15 cellular contexts compared by ENCODE assay signal in the genomic region with DNA sequence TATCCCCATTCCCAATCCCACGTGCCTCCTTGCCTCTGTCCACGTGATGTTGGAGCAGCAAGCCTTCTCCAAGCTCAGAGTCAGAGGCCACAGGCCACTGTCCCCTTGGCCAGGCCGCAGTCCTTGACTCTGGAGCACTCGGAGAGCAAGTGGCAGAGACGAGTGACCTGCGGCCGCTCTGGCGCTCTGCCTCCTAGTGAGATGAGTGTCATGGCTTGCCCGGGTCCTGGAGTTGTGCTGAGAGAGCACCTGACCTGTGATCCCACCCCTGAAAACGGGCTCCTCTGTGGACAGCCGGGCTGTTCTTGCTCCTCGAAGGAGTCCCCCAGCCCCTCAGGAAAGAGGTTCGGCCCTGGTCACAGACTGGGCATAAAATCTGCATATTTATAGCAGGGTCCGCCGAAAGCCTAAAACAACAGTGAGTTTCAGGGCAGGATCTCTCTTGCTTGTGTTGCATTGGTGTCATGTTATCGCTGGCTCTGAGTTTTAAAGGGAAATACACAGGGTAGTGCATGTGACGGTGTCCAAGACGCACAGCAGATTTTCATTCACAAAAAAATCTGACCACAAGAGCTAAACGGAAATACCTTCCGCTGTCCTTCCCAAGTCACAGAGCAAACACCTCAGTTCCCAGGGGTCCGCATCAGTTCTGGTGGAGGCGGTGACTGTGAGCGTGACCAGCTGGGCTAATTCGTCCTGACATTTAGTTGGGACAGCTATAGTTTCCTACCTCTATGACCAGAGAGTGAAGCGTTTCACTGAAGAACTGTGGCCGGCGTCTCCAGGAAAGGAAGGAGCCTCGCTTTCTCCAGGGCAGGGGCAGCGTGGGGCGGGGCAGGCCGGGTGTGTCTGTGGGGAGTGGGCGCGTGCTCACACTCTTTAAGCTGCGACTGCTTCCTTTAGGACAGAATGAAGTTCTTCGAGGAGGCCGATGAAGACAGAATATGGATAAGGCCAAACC. TPM values are rescaled to one million over a fixed set of nuclear protein-coding genes. Genes with fewer than 3 reads are reported as not detected.
DNase-seq lines count a peak whose midpoint lies in the region; ATAC-seq, FAIRE-seq and TF ChIP-seq lines count a peak whose summit lies in the region.
"Had no signal": no experiment of that assay in that cellular context is flagged by ENCODE, and none has a peak within 500 bp of the region (broad histone marks: within the 10 kb centered on the region; RNA-seq: fewer than 3 reads in every experiment).

No MANE protein-coding gene starts in this region.

- H3K27me3 ChIP-seq in liver (ENCODE audit: control insufficient read depth in 4 of 4, insufficient read depth in 4 of 4, low read length in 3 of 4) = no peaks in the 10 kb centered on the region
- no peaks in the 10 kb centered on the region for H3K27me3 ChIP-seq in HepG2 (ENCODE audit: control insufficient read depth in 1 of 2, insufficient read depth in 2 of 2, low read length in 2 of 2)
- no peaks in the 10 kb centered on the region for H3K27me3 ChIP-seq in naive thymus-derived CD4-positive, alpha-beta T cell (ENCODE audit: control insufficient read depth in 2 of 2, insufficient read depth in 2 of 2, low read length in 2 of 2)
- H3K27me3 ChIP-seq in upper lobe of left lung = no peaks in the 10 kb centered on the region

- H3K9ac ChIP-seq in liver (ENCODE audit: low read depth in 1 of 2, low read length in 2 of 2) (peak overlapping the region; percentile 13 to 43), HepG2 (ENCODE audit: insufficient read depth, low read depth, low read length) (no peak overlapping the region)

- H3K9me3 Mint-ChIP-seq in activated naive CD8-positive, alpha-beta T cell treated with anti-CD3 and anti-CD28 coated beads for 36 hours = no peaks in the 10 kb centered on the region
- no peaks in the 10 kb centered on the region for H3K9me3 Mint-ChIP-seq in naive thymus-derived CD4-positive, alpha-beta T cell
- H3K9me3 Mint-ChIP-seq: stimulated activated memory B cell treated with anti-CD40 and anti-IgM and Interleukin-4, amounts not matched to agents 10 μg/mL and 1 μg/mL and 100 μg/mL, for 72 hours had no signal

- TF ChIP-seq CTCF in liver (IDR thresholded peaks at IDR 0.05; ENCODE audit: low read depth, low read length, missing input control) (no peak), HepG2 (CRISPR knock-in tag; IDR thresholded peaks at IDR 0.05) (no peak), upper lobe of left lung (IDR thresholded peaks at IDR 0.05) (no peak)

- H3K27ac Mint-ChIP-seq in activated naive CD8-positive, alpha-beta T cell treated with anti-CD3 and anti-CD28 coated beads for 36 hours = peak overlapping the region; percentile 17
- peak overlapping the region in 8 of 9 donors; percentile 29 to 98 (median 72) for H3K27ac Mint-ChIP-seq in naive thymus-derived CD4-positive, alpha-beta T cell

- H3K36me3 Mint-ChIP-seq in activated naive CD8-positive, alpha-beta T cell treated with anti-CD3 and anti-CD28 coated beads for 36 hours = no peaks in the 10 kb centered on the region
- H3K36me3 Mint-ChIP-seq in naive thymus-derived CD4-positive, alpha-beta T cell = peaks cover 0 to 12% (median 0%) of the 10 kb centered on the region in 5 donors

- no peaks in the 10 kb centered on the region for H3K27me3 Mint-ChIP-seq in activated naive CD8-positive, alpha-beta T cell treated with anti-CD3 and anti-CD28 coated beads for 36 hours
- H3K27me3 Mint-ChIP-seq in naive thymus-derived CD4-positive, alpha-beta T cell = no peaks in the 10 kb centered on the region
- H3K27me3 Mint-ChIP-seq: stimulated activated memory B cell treated with anti-CD40 and anti-IgM and Interleukin-4, amounts not matched to agents 10 μg/mL and 1 μg/mL and 100 μg/mL, for 72 hours had no signal

- H3K36me3 ChIP-seq in liver (ENCODE audit: control insufficient read depth in 4 of 4, insufficient read depth in 3 of 4, low read depth in 1 of 4, low read length in 3 of 4) = no peaks in the 10 kb centered on the region
- peaks cover 0 to under 1% of the 10 kb centered on the region in 2 experiments; a peak in 1 of 5 replicates for H3K36me3 ChIP-seq in HepG2 (replicated peaks in 1 of 2; ENCODE audit: control insufficient read depth in 1 of 2, insufficient read depth in 2 of 2, low read length in 2 of 2)
- peaks cover 0 to 8% (median 0%) of the 10 kb centered on the region in 3 experiments for H3K36me3 ChIP-seq in naive thymus-derived CD4-positive, alpha-beta T cell (ENCODE audit: control insufficient read depth in 2 of 3, insufficient read depth in 3 of 3, low read length in 3 of 3)
- peaks cover 0 to 3% (median 0%) of the 10 kb centered on the region in 4 donors for H3K36me3 ChIP-seq in upper lobe of left lung

- H3K4me3 ChIP-seq in liver (ENCODE audit: low read depth in 1 of 3, low read length in 3 of 3) (no peak overlapping the region), HepG2 (replicated peaks in 1 of 3; ENCODE audit: insufficient read depth in 1 of 3, low read depth in 2 of 3, low read length in 3 of 3) (no peak overlapping the region), upper lobe of left lung (no peak overlapping the region)
- no peak overlapping the region for H3K4me3 ChIP-seq in naive thymus-derived CD4-positive, alpha-beta T cell (ENCODE audit: low read length)

- intact Hi-C loops in HepG2 (cut with micrococcal nuclease; ENCODE audit: unreplicated experiment) = loop anchor here (10.0 kb wide), 1 partner anchor 126 kb away; no protein-coding TSS in a partner anchor
- intact Hi-C loops in naive thymus-derived CD4-positive, alpha-beta T cell (cut with micrococcal nuclease) = no loop called here

- 53% methylated on average over 36 of the region's 36 CpGs for WGBS in liver
- WGBS in HepG2 (ENCODE audit: low lambda C conversion rate) = 97% methylated on average over 32 of the region's 36 CpGs
- 78 to 79% methylated on average over 27 to 36 of the region's 36 CpGs for WGBS in upper lobe of left lung, 2 donors

- CTCF ChIA-PET in HepG2 (lab: Yijun Ruan, JAX; ENCODE audit: low intra/inter-chr PET ratio, low total read pairs) = no interaction called here
- CTCF ChIA-PET in naive thymus-derived CD4-positive, alpha-beta T cell (lab: Charles Lee) = interaction anchor here (1.1 kb wide), 1 partner anchor 14 kb away, joined by 3 read pairs; no protein-coding TSS in a partner anchor

- H4K20me1 ChIP-seq in HepG2 (ENCODE audit: insufficient read depth, low read length) = no peaks in the 10 kb centered on the region

- TF ChIP-seq RAD21 in liver (IDR thresholded peaks at IDR 0.05) = peak in 1 of 2 donors; percentile 38
- no peak for TF ChIP-seq RAD21 in HepG2 (CRISPR knock-in tag; IDR thresholded peaks at IDR 0.05)

- DNase-seq in HepG2 (ENCODE audit: low spot score) = no peak
- no peak for DNase-seq in activated naive CD8-positive, alpha-beta T cell treated with anti-CD3 and anti-CD28 coated beads for 36 hours
- no peak for DNase-seq in naive thymus-derived CD4-positive, alpha-beta T cell
- peak; percentile 62 to 68 for DNase-seq in upper lobe of left lung
- DNase-seq in activated T-cell treated with anti-CD3 and anti-CD28 coated beads, Interleukin-2, amount 50 U/mL, for 48 hours = no peak
- DNase-seq in SK-N-DZ (ENCODE audit: low spot score) = no peak
- no peak for DNase-seq in NCI-H345 (lab: John Stamatoyannopoulos, UW)
- DNase-seq: amygdala; NCI-H187; stimulated activated CD4-positive, alpha-beta T cell treated with anti-CD3 and anti-CD28 coated beads, Interleukin-4, amount 100 ng/mL, for 24 hours had no signal

- POLR2A ChIA-PET in HepG2 (lab: Yijun Ruan, JAX) = no interaction called here
- POLR2A ChIA-PET in naive thymus-derived CD4-positive, alpha-beta T cell (lab: Charles Lee) = interaction anchor here (0.9 to 2.3 kb wide), 5 partner anchors 10 to 18 kb away, joined by 3 to 6 read pairs (median 4); partner anchors contain the start of gene FASN

- peaks cover 30 to 82% (median 63%) of the 10 kb centered on the region in 4 donors for H3K4me1 ChIP-seq in liver (ENCODE audit: control insufficient read depth in 4 of 4, insufficient read depth in 4 of 4, low read length in 3 of 4)
- H3K4me1 ChIP-seq in HepG2 (ENCODE audit: insufficient read depth, low read length) = peaks cover 72% of the 10 kb centered on the region
- peaks cover 17 to 25% of the 10 kb centered on the region in 2 donors for H3K4me1 ChIP-seq in naive thymus-derived CD4-positive, alpha-beta T cell (ENCODE audit: control insufficient read depth in 2 of 2, insufficient read depth in 2 of 2, low read length in 2 of 2)
- H3K4me1 ChIP-seq in upper lobe of left lung = peaks cover 37 to 70% (median 46%) of the 10 kb centered on the region in 4 donors

- no peaks in the 10 kb centered on the region for H3K9me3 ChIP-seq in liver (ENCODE audit: control insufficient read depth in 4 of 4, low read length in 3 of 4)
- no peaks in the 10 kb centered on the region for H3K9me3 ChIP-seq in HepG2 (ENCODE audit: low read length)
- no peaks in the 10 kb centered on the region for H3K9me3 ChIP-seq in naive thymus-derived CD4-positive, alpha-beta T cell (ENCODE audit: control insufficient read depth in 2 of 3, low read length in 3 of 3)
- H3K9me3 ChIP-seq in upper lobe of left lung = no peaks in the 10 kb centered on the region

- no peak overlapping the region for H2AFZ ChIP-seq in HepG2 (ENCODE audit: low read length)

- peak overlapping the region; percentile 96 to 98 for H3K27ac ChIP-seq in liver (ENCODE audit: low read depth in 1 of 2, low read length in 2 of 2)
- H3K27ac ChIP-seq in HepG2 (ENCODE audit: extremely low read length, insufficient read depth, low read length) = no peak overlapping the region
- peak overlapping the region; percentile 89 for H3K27ac ChIP-seq in naive thymus-derived CD4-positive, alpha-beta T cell (ENCODE audit: low read depth, low read length)
- peak overlapping the region; percentile 85 to 92 (median 88) for H3K27ac ChIP-seq in upper lobe of left lung

- in situ Hi-C loops in HepG2 (cut with HindIII; ENCODE audit: extremely low pct_ligation_motif_present, low pct_unique_long_range_greater_than_20kb) = no loop called here

- no TSS peak for BruUV-seq in HepG2 (replicated peaks; lab: Mats Ljungman, UMichigan)

- H3K4me3 Mint-ChIP-seq in activated naive CD8-positive, alpha-beta T cell treated with anti-CD3 and anti-CD28 coated beads for 36 hours = no peak overlapping the region
- H3K4me3 Mint-ChIP-seq in naive thymus-derived CD4-positive, alpha-beta T cell = peak overlapping the region in 7 of 10 donors; percentile 9 to 91 (median 46)
- H3K4me3 Mint-ChIP-seq: stimulated activated memory B cell treated with anti-CD40 and anti-IgM and Interleukin-4, amounts not matched to agents 10 μg/mL and 1 μg/mL and 100 μg/mL, for 72 hours had no signal

- ATAC-seq in HepG2 (no peak), upper lobe of left lung (ENCODE audit: low FRiP score in 2 of 2) (no peak)
- no peak for ATAC-seq in naive thymus-derived CD4-positive, alpha-beta T cell
- ATAC-seq: stimulated activated memory B cell treated with anti-CD40 and anti-IgM and Interleukin-4, amounts not matched to agents 10 μg/mL and 1 μg/mL and 100 μg/mL, for 72 hours had no signal

- H3K79me2 ChIP-seq in HepG2 (ENCODE audit: insufficient read depth, low read length) = peaks cover 11% of the 10 kb centered on the region

- peaks cover 28% of the 10 kb centered on the region for H3K4me1 Mint-ChIP-seq in activated naive CD8-positive, alpha-beta T cell treated with anti-CD3 and anti-CD28 coated beads for 36 hours
- peaks cover 15 to 42% (median 32%) of the 10 kb centered on the region in 7 donors for H3K4me1 Mint-ChIP-seq in naive thymus-derived CD4-positive, alpha-beta T cell

- no peak for TF ChIP-seq POLR2A in HepG2 (IDR thresholded peaks at IDR 0.05; ENCODE audit: insufficient read depth in 1 of 2, low read depth in 2 of 2, low read length in 2 of 2)
- peak in 1 of 4 donors; percentile 16 for TF ChIP-seq POLR2A in upper lobe of left lung (IDR thresholded peaks at IDR 0.05)

- no peak overlapping the region for H3K4me2 ChIP-seq in HepG2 (ENCODE audit: low read depth, low read length)

- TF ChIP-seq EP300 in HepG2 (IDR thresholded peaks at IDR 0.05; ENCODE audit: low read depth in 2 of 2, low read length in 2 of 2) (no peak), HepG2 (CRISPR knock-in tag; IDR thresholded peaks at IDR 0.05; ENCODE audit: borderline replicate concordance) (no peak), upper lobe of left lung (IDR thresholded peaks at IDR 0.05) (peak in 1 of 4 donors; percentile 21)

- FAIRE-seq in HepG2 (lab: Jason Lieb, UNC) = no peak
- FAIRE-seq: G401.6, GM19239, TTC549 had no signal

RNA-seq across cellular contexts. Expression of gene FASN, which starts 10.3 kb away (rescaled TPM):
- 100 to 1,000 TPM; 184 to 229 TPM for total RNA-seq in liver
- 10 to 100 TPM; 53.1 to 75.3 TPM for polyA plus RNA-seq in liver
- total RNA-seq in HepG2 (2016; rRNA removed; fragmentation: Illumina TruSeq; extraction: Trizol) = 101 and 192 TPM in 2 replicates
- 28.4 and 29.9 TPM in 2 replicates for total RNA-seq in HepG2 (2016; cell fraction: cytosol; rRNA removed; fragmentation: Illumina TruSeq; extraction: Trizol; ENCODE audit: low read depth)
- 118 and 157 TPM in 2 replicates for total RNA-seq in HepG2 (2016; cell fraction: insoluble cytoplasmic fraction; rRNA removed; fragmentation: Illumina TruSeq; extraction: Trizol)
- 63.2 and 68.3 TPM in 2 replicates for total RNA-seq in HepG2 (2016; cell fraction: membrane; rRNA removed; fragmentation: Illumina TruSeq; extraction: Trizol)
- total RNA-seq in HepG2 (2016; cell fraction: nucleus; rRNA removed; fragmentation: Illumina TruSeq; extraction: Trizol) = 147 and 173 TPM in 2 replicates
- 51.7 and 92.4 TPM in 2 replicates for polyA plus RNA-seq in HepG2 (2011; rRNA removed)
- 62.2 and 67.6 TPM in 2 replicates for polyA plus RNA-seq in HepG2 (2011; cell fraction: cytosol; rRNA removed)
- polyA plus RNA-seq in HepG2 (2011; cell fraction: nucleus; rRNA removed) = 516 and 545 TPM in 2 replicates
- 163 and 245 TPM in 2 replicates for polyA plus RNA-seq in HepG2 (2012)
- polyA plus RNA-seq in HepG2 (2016; cell fraction: cytosol; fragmentation: Illumina TruSeq; extraction: Trizol; ENCODE audit: low read depth) = 24.8 and 25.4 TPM in 2 replicates
- 209 and 303 TPM in 2 replicates for polyA plus RNA-seq in HepG2 (2016; cell fraction: insoluble cytoplasmic fraction; fragmentation: Illumina TruSeq; extraction: Trizol; ENCODE audit: low read depth)
- 52.3 and 61.0 TPM in 2 replicates for polyA plus RNA-seq in HepG2 (2016; cell fraction: membrane; fragmentation: Illumina TruSeq; extraction: Trizol; ENCODE audit: low read depth)
- 501 and 529 TPM in 2 replicates for polyA plus RNA-seq in HepG2 (2016; cell fraction: nucleus; fragmentation: Illumina TruSeq; extraction: Trizol; ENCODE audit: insufficient read depth, low read depth)
- polyA minus RNA-seq in HepG2 (2011; rRNA and poly(A)+ RNA removed; ENCODE audit: low replicate concordance) = 35.6 and 241 TPM in 2 replicates
- polyA minus RNA-seq in HepG2 (2011; cell fraction: cytosol; rRNA and poly(A)+ RNA removed) = 226 and 344 TPM in 2 replicates
- polyA minus RNA-seq in HepG2 (2011; cell fraction: nucleus; rRNA and poly(A)+ RNA removed) = 97.7 and 151 TPM in 2 replicates
- total RNA-seq in activated naive CD8-positive, alpha-beta T cell treated with anti-CD3 and anti-CD28 coated beads for 36 hours = 100 to 1,000 TPM; 282 to 287 TPM
- 100 to 1,000 TPM in 2 of 5 experiments, 10 to 100 TPM in 3; 24.3 to 168 (median 59.0) TPM for total RNA-seq in naive thymus-derived CD4-positive, alpha-beta T cell
- polyA plus RNA-seq in naive thymus-derived CD4-positive, alpha-beta T cell = 1 to 10 TPM in 1 of 2 donors, under 1 TPM in 1; 0.96 to 1.5 TPM
- 100 to 1,000 TPM; 191 to 805 (median 577) TPM for total RNA-seq in upper lobe of left lung
- 178 and 182 TPM in 2 replicates for polyA plus RNA-seq in SK-N-DZ (2014; cell fraction: cytosol; rRNA removed)
- polyA plus RNA-seq in SK-N-DZ (2014; cell fraction: nucleus; rRNA removed) = 168 and 229 TPM in 2 replicates

RNA-seq across cellular contexts. Expression of gene DUS1L, which starts 42.7 kb away (rescaled TPM):
- total RNA-seq in liver (10 to 100 TPM; 40.6 to 59.5 TPM), HepG2 (2016; rRNA removed; fragmentation: Illumina TruSeq; extraction: Trizol) (67.9 and 109 TPM in 2 replicates), upper lobe of left lung (100 to 1,000 TPM in 3 of 6 donors, 10 to 100 TPM in 3; 53.5 to 183 (median 106) TPM)
- polyA plus RNA-seq in liver (10 to 100 TPM; 47.2 to 74.7 TPM), HepG2 (2011; rRNA removed) (81.0 and 108 TPM in 2 replicates)
- 206 and 220 TPM in 2 replicates for total RNA-seq in HepG2 (2016; cell fraction: cytosol; rRNA removed; fragmentation: Illumina TruSeq; extraction: Trizol; ENCODE audit: low read depth)
- total RNA-seq in HepG2 (2016; cell fraction: insoluble cytoplasmic fraction; rRNA removed; fragmentation: Illumina TruSeq; extraction: Trizol) = 58.4 and 113 TPM in 2 replicates
- total RNA-seq in HepG2 (2016; cell fraction: membrane; rRNA removed; fragmentation: Illumina TruSeq; extraction: Trizol) = 268 and 276 TPM in 2 replicates
- 69.9 and 102 TPM in 2 replicates for total RNA-seq in HepG2 (2016; cell fraction: nucleus; rRNA removed; fragmentation: Illumina TruSeq; extraction: Trizol)
- polyA plus RNA-seq in HepG2 (2011; cell fraction: cytosol; rRNA removed) = 64.5 and 97.7 TPM in 2 replicates
- 583 and 668 TPM in 2 replicates for polyA plus RNA-seq in HepG2 (2011; cell fraction: nucleus; rRNA removed)
- polyA plus RNA-seq in HepG2 (2012) = 82.7 and 123 TPM in 2 replicates
- 353 and 384 TPM in 2 replicates for polyA plus RNA-seq in HepG2 (2016; cell fraction: cytosol; fragmentation: Illumina TruSeq; extraction: Trizol; ENCODE audit: low read depth)
- polyA plus RNA-seq in HepG2 (2016; cell fraction: insoluble cytoplasmic fraction; fragmentation: Illumina TruSeq; extraction: Trizol; ENCODE audit: low read depth) = 138 and 172 TPM in 2 replicates
- 444 and 521 TPM in 2 replicates for polyA plus RNA-seq in HepG2 (2016; cell fraction: membrane; fragmentation: Illumina TruSeq; extraction: Trizol; ENCODE audit: low read depth)
- polyA plus RNA-seq in HepG2 (2016; cell fraction: nucleus; fragmentation: Illumina TruSeq; extraction: Trizol; ENCODE audit: insufficient read depth, low read depth) = 330 and 339 TPM in 2 replicates
- 47.0 and 79.2 TPM in 2 replicates for polyA minus RNA-seq in HepG2 (2011; rRNA and poly(A)+ RNA removed; ENCODE audit: low replicate concordance)
- polyA minus RNA-seq in HepG2 (2011; cell fraction: cytosol; rRNA and poly(A)+ RNA removed) = 31.7 and 34.4 TPM in 2 replicates
- 85.7 and 87.9 TPM in 2 replicates for polyA minus RNA-seq in HepG2 (2011; cell fraction: nucleus; rRNA and poly(A)+ RNA removed)
- 100 to 1,000 TPM; 175 to 190 TPM for total RNA-seq in activated naive CD8-positive, alpha-beta T cell treated with anti-CD3 and anti-CD28 coated beads for 36 hours
- 100 to 1,000 TPM; 127 to 157 (median 147) TPM for total RNA-seq in naive thymus-derived CD4-positive, alpha-beta T cell
- polyA plus RNA-seq in naive thymus-derived CD4-positive, alpha-beta T cell = 100 to 1,000 TPM in 1 of 2 donors, 10 to 100 TPM in 1; 52.9 to 110 TPM
- polyA plus RNA-seq in SK-N-DZ (2014; cell fraction: cytosol; rRNA removed) = 139 and 158 TPM in 2 replicates
- polyA plus RNA-seq in SK-N-DZ (2014; cell fraction: nucleus; rRNA removed) = 1,140 and 1,180 TPM in 2 replicates

RNA-seq across cellular contexts. Expression of gene GPS1, which starts 56.6 kb away (rescaled TPM):
- 10 to 100 TPM; 59.4 to 66.3 TPM for total RNA-seq in liver
- polyA plus RNA-seq in liver = 10 to 100 TPM; 53.9 to 58.3 TPM
- 106 and 124 TPM in 2 replicates for total RNA-seq in HepG2 (2016; rRNA removed; fragmentation: Illumina TruSeq; extraction: Trizol)
- 87.3 and 88.2 TPM in 2 replicates for total RNA-seq in HepG2 (2016; cell fraction: cytosol; rRNA removed; fragmentation: Illumina TruSeq; extraction: Trizol; ENCODE audit: low read depth)
- total RNA-seq in HepG2 (2016; cell fraction: insoluble cytoplasmic fraction; rRNA removed; fragmentation: Illumina TruSeq; extraction: Trizol) = 99.7 and 134 TPM in 2 replicates
- 96.5 and 111 TPM in 2 replicates for total RNA-seq in HepG2 (2016; cell fraction: membrane; rRNA removed; fragmentation: Illumina TruSeq; extraction: Trizol)
- 89.5 and 106 TPM in 2 replicates for total RNA-seq in HepG2 (2016; cell fraction: nucleus; rRNA removed; fragmentation: Illumina TruSeq; extraction: Trizol)
- 128 and 161 TPM in 2 replicates for polyA plus RNA-seq in HepG2 (2011; rRNA removed)
- polyA plus RNA-seq in HepG2 (2011; cell fraction: cytosol; rRNA removed) = 107 and 157 TPM in 2 replicates
- polyA plus RNA-seq in HepG2 (2011; cell fraction: nucleus; rRNA removed) = 389 and 467 TPM in 2 replicates
- 102 and 120 TPM in 2 replicates for polyA plus RNA-seq in HepG2 (2012)
- polyA plus RNA-seq in HepG2 (2016; cell fraction: cytosol; fragmentation: Illumina TruSeq; extraction: Trizol; ENCODE audit: low read depth) = 96.5 and 102 TPM in 2 replicates
- 120 and 146 TPM in 2 replicates for polyA plus RNA-seq in HepG2 (2016; cell fraction: insoluble cytoplasmic fraction; fragmentation: Illumina TruSeq; extraction: Trizol; ENCODE audit: low read depth)
- polyA plus RNA-seq in HepG2 (2016; cell fraction: membrane; fragmentation: Illumina TruSeq; extraction: Trizol; ENCODE audit: low read depth) = 103 and 104 TPM in 2 replicates
- 225 and 229 TPM in 2 replicates for polyA plus RNA-seq in HepG2 (2016; cell fraction: nucleus; fragmentation: Illumina TruSeq; extraction: Trizol; ENCODE audit: insufficient read depth, low read depth)
- 182 and 265 TPM in 2 replicates for polyA minus RNA-seq in HepG2 (2011; rRNA and poly(A)+ RNA removed; ENCODE audit: low replicate concordance)
- 76.6 and 80.3 TPM in 2 replicates for polyA minus RNA-seq in HepG2 (2011; cell fraction: cytosol; rRNA and poly(A)+ RNA removed)
- polyA minus RNA-seq in HepG2 (2011; cell fraction: nucleus; rRNA and poly(A)+ RNA removed) = 60.2 and 61.0 TPM in 2 replicates
- 100 to 1,000 TPM in 1 of 2 experiments, 10 to 100 TPM in 1; 94.2 to 103 TPM for total RNA-seq in activated naive CD8-positive, alpha-beta T cell treated with anti-CD3 and anti-CD28 coated beads for 36 hours
- total RNA-seq in naive thymus-derived CD4-positive, alpha-beta T cell = 10 to 100 TPM; 68.3 to 88.1 (median 71.7) TPM
- polyA plus RNA-seq in naive thymus-derived CD4-positive, alpha-beta T cell = 100 to 1,000 TPM; 105 to 124 TPM
- total RNA-seq in upper lobe of left lung = 100 to 1,000 TPM in 4 of 6 donors, 10 to 100 TPM in 2; 55.2 to 147 (median 108) TPM
- polyA plus RNA-seq in SK-N-DZ (2014; cell fraction: cytosol; rRNA removed) = 238 and 245 TPM in 2 replicates
- 461 and 512 TPM in 2 replicates for polyA plus RNA-seq in SK-N-DZ (2014; cell fraction: nucleus; rRNA removed)

RNA-seq across cellular contexts. Expression of gene RFNG, which starts 56.7 kb away (rescaled TPM):
- total RNA-seq in liver (10 to 100 TPM; 15.0 to 23.7 TPM), HepG2 (2016; rRNA removed; fragmentation: Illumina TruSeq; extraction: Trizol) (27.8 and 64.0 TPM in 2 replicates), upper lobe of left lung (100 to 1,000 TPM in 1 of 6 donors, 10 to 100 TPM in 5; 25.0 to 101 (median 37.5) TPM)
- polyA plus RNA-seq in liver (10 to 100 TPM; 23.2 to 36.0 TPM), HepG2 (2011; rRNA removed) (61.4 and 90.6 TPM in 2 replicates)
- total RNA-seq in HepG2 (2016; cell fraction: cytosol; rRNA removed; fragmentation: Illumina TruSeq; extraction: Trizol; ENCODE audit: low read depth) = 72.5 and 73.8 TPM in 2 replicates
- 23.6 and 61.0 TPM in 2 replicates for total RNA-seq in HepG2 (2016; cell fraction: insoluble cytoplasmic fraction; rRNA removed; fragmentation: Illumina TruSeq; extraction: Trizol)
- total RNA-seq in HepG2 (2016; cell fraction: membrane; rRNA removed; fragmentation: Illumina TruSeq; extraction: Trizol) = 95.0 and 98.0 TPM in 2 replicates
- total RNA-seq in HepG2 (2016; cell fraction: nucleus; rRNA removed; fragmentation: Illumina TruSeq; extraction: Trizol) = 53.3 and 60.7 TPM in 2 replicates
- polyA plus RNA-seq in HepG2 (2011; cell fraction: cytosol; rRNA removed) = 36.1 and 62.0 TPM in 2 replicates
- polyA plus RNA-seq in HepG2 (2011; cell fraction: nucleus; rRNA removed) = 548 and 733 TPM in 2 replicates
- polyA plus RNA-seq in HepG2 (2012) = 60.9 and 71.7 TPM in 2 replicates
- polyA plus RNA-seq in HepG2 (2016; cell fraction: cytosol; fragmentation: Illumina TruSeq; extraction: Trizol; ENCODE audit: low read depth) = 106 and 121 TPM in 2 replicates
- polyA plus RNA-seq in HepG2 (2016; cell fraction: insoluble cytoplasmic fraction; fragmentation: Illumina TruSeq; extraction: Trizol; ENCODE audit: low read depth) = 35.7 and 47.7 TPM in 2 replicates
- 128 and 132 TPM in 2 replicates for polyA plus RNA-seq in HepG2 (2016; cell fraction: membrane; fragmentation: Illumina TruSeq; extraction: Trizol; ENCODE audit: low read depth)
- 227 and 229 TPM in 2 replicates for polyA plus RNA-seq in HepG2 (2016; cell fraction: nucleus; fragmentation: Illumina TruSeq; extraction: Trizol; ENCODE audit: insufficient read depth, low read depth)
- polyA minus RNA-seq in HepG2 (2011; rRNA and poly(A)+ RNA removed; ENCODE audit: low replicate concordance) = 12.3 and 58.2 TPM in 2 replicates
- polyA minus RNA-seq in HepG2 (2011; cell fraction: cytosol; rRNA and poly(A)+ RNA removed) = 21.9 and 29.0 TPM in 2 replicates
- polyA minus RNA-seq in HepG2 (2011; cell fraction: nucleus; rRNA and poly(A)+ RNA removed) = 29.7 and 35.9 TPM in 2 replicates
- total RNA-seq in activated naive CD8-positive, alpha-beta T cell treated with anti-CD3 and anti-CD28 coated beads for 36 hours = 10 to 100 TPM; 13.9 to 14.5 TPM
- 10 to 100 TPM; 25.0 to 45.5 (median 31.5) TPM for total RNA-seq in naive thymus-derived CD4-positive, alpha-beta T cell
- 1 to 10 TPM; 4.2 to 6.7 TPM for polyA plus RNA-seq in naive thymus-derived CD4-positive, alpha-beta T cell
- polyA plus RNA-seq in SK-N-DZ (2014; cell fraction: cytosol; rRNA removed) = 65.1 and 71.9 TPM in 2 replicates
- 471 and 495 TPM in 2 replicates for polyA plus RNA-seq in SK-N-DZ (2014; cell fraction: nucleus; rRNA removed)

Comparison
In these comparisons a context has a peak if more than half of its experiments do, and no peak if none do; other contexts are left out.
1. DNase-seq: peak in upper lobe of left lung (2 of 2); none in HepG2 (single experiment), activated naive CD8-positive, alpha-beta T cell treated with anti-CD3 and anti-CD28 coated beads for 36 hours (single experiment), naive thymus-derived CD4-positive, alpha-beta T cell (0 of 9), activated T-cell treated with anti-CD3 and anti-CD28 coated beads, Interleukin-2, amount 50 U/mL, for 48 hours (0 of 2), SK-N-DZ (single experiment) and NCI-H345 (single experiment).